31 cellular contexts compared by ENCODE assay signal in genomic region chr7:37105119-37105518, GRCh38.
"Had no signal": no experiment of that assay in that cellular context is flagged by ENCODE, and none has a peak within 500 bp of the region (broad histone marks: within the 10 kb centered on the region; RNA-seq: fewer than 3 reads in every experiment).

No MANE protein-coding gene starts in this region.

- H3K4me1 ChIP-seq: foreskin keratinocyte, parathyroid adenoma, psoas muscle, suprapubic skin, tibial artery had no signal

- H3K27ac ChIP-seq: brain microvascular endothelial cell, coronary artery, dorsolateral prefrontal cortex, foreskin keratinocyte, heart left ventricle, parathyroid adenoma, psoas muscle, suprapubic skin, tibial artery, upper lobe of right lung had no signal

- H3K9me3 ChIP-seq: heart left ventricle, psoas muscle, suprapubic skin, tibial artery, upper lobe of right lung had no signal

- H3K27me3 ChIP-seq: brain microvascular endothelial cell, dorsolateral prefrontal cortex, foreskin keratinocyte, heart left ventricle, suprapubic skin, tibial artery, upper lobe of right lung had no signal

- H3K9me3 Mint-ChIP-seq: activated B cell treated with CpG ODN at 0.5 μM for 24 hours; activated CD8-positive, alpha-beta T cell treated with anti-CD3 and anti-CD28 coated beads for 36 hours; activated T-cell treated with anti-CD3 and anti-CD28 coated beads, Interleukin-2, amount 50 U/mL, for 4 hours; activated T-helper 17 cell treated with anti-CD3 and anti-CD28 coated beads, Interleukin-2, amount 50 U/mL, for 72 hours; immature natural killer cell; stimulated activated memory B cell treated with anti-CD40 and anti-IgM and Interleukin-4, amounts not matched to agents 10 μg/mL and 1 μg/mL and 100 μg/mL, for 72 hours had no signal

- H3K4me3 ChIP-seq: coronary artery, dorsolateral prefrontal cortex, heart left ventricle, psoas muscle, smooth muscle cell, suprapubic skin, tibial artery, upper lobe of right lung had no signal

- DNase-seq: activated B cell treated with CpG ODN at 0.5 μM for 24 hours; activated CD4-positive, alpha-beta T cell treated with anti-CD3 and anti-CD28 coated beads, Interleukin-2, amount 50 U/mL, for 1 hour; activated CD8-positive, alpha-beta T cell treated with anti-CD3 and anti-CD28 coated beads for 36 hours; activated gamma-delta T cell treated with Interleukin-2 at 50 U/mL for 16 hours; activated naive CD4-positive, alpha-beta T cell treated with anti-CD3 and anti-CD28 coated beads, Interleukin-2, amount 50 U/mL, for 16 hours; activated T-cell treated with anti-CD3 and anti-CD28 coated beads, Interleukin-2, amount 50 U/mL, for 4 hours; amniotic stem cell; brain microvascular endothelial cell; dorsolateral prefrontal cortex; effector memory CD4-positive, alpha-beta T cell; foreskin keratinocyte; heart left ventricle; hypothalamus; immature natural killer cell; kidney; left colon; midbrain; naive thymus-derived CD4-positive, alpha-beta T cell; occipital lobe; psoas muscle; stimulated activated CD4-positive, alpha-beta T cell treated with anti-CD3 and anti-CD28 coated beads, Interleukin-1b, Interleukin-23, amount 100 ng/mL, for 48 hours; stimulated activated CD4-positive, alpha-beta T cell treated with anti-CD3 and anti-CD28 coated beads, Interleukin-4, amount 100 ng/mL, for 4 hours; stimulated activated CD8-positive, alpha-beta memory T cell treated with anti-CD3 and anti-CD28 coated beads, Interleukin-4, amount 100 ng/mL, for 48 hours; tibial artery; upper lobe of right lung had no signal

- H3K27ac Mint-ChIP-seq: activated CD8-positive, alpha-beta T cell treated with anti-CD3 and anti-CD28 coated beads for 36 hours; stimulated activated memory B cell treated with anti-CD40 and anti-IgM and Interleukin-4, amounts not matched to agents 10 μg/mL and 1 μg/mL and 100 μg/mL, for 72 hours had no signal

- H3K36me3 ChIP-seq: brain microvascular endothelial cell, heart left ventricle, suprapubic skin, tibial artery, upper lobe of right lung had no signal

- H3K4me3 Mint-ChIP-seq: activated B cell treated with CpG ODN at 0.5 μM for 24 hours; activated CD8-positive, alpha-beta T cell treated with anti-CD3 and anti-CD28 coated beads for 36 hours; activated T-cell treated with anti-CD3 and anti-CD28 coated beads, Interleukin-2, amount 50 U/mL, for 4 hours; activated T-helper 17 cell treated with anti-CD3 and anti-CD28 coated beads, Interleukin-2, amount 50 U/mL, for 72 hours; immature natural killer cell; stimulated activated memory B cell treated with anti-CD40 and anti-IgM and Interleukin-4, amounts not matched to agents 10 μg/mL and 1 μg/mL and 100 μg/mL, for 72 hours had no signal

- H3K27me3 Mint-ChIP-seq: activated B cell treated with CpG ODN at 0.5 μM for 24 hours; activated CD8-positive, alpha-beta T cell treated with anti-CD3 and anti-CD28 coated beads for 36 hours; activated T-helper 17 cell treated with anti-CD3 and anti-CD28 coated beads, Interleukin-2, amount 50 U/mL, for 72 hours; naive thymus-derived CD4-positive, alpha-beta T cell; stimulated activated memory B cell treated with anti-CD40 and anti-IgM and Interleukin-4, amounts not matched to agents 10 μg/mL and 1 μg/mL and 100 μg/mL, for 72 hours had no signal

- H3K9ac ChIP-seq: parathyroid adenoma had no signal
